10 cellular contexts compared by ENCODE assay signal in the genomic region with DNA sequence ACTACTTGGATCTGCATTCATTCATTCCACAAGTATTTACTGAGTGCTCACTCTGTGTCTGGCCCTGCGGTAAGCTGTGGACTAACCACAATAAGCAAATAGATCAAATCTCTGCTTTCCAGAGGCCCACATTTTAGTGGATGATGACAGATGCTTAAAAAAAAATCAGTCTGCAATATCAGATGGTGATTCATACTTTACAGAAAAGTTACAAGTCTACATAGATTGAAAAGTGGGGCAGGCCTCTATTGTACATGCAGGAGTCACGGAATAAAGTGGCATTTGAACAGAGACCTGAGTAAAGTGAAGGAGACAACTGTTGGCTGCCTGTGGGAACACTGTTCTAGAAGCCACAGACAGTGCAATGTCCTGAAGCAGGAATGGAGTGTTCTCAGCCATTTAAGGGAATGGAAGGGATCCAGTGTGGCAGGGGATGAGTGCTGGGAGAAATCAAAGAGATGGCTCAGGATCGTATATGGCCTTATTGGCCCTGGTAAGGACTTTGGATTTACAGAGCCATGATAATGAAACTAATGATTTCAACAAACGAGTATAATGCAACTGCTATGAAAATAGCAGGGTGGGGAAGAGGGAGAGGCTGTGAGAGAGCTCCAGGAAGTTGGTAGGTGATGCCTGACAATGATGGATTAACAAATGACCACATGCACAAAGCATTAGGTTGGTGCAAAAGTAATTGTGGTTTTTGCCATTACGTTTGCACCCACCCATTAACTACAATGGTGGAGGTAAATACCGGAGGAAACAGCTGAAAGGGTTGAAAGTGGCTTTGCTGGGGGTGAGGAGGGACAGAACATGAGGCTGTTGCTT. TPM values are rescaled to one million over a fixed set of nuclear protein-coding genes. Genes with fewer than 3 reads are reported as not detected.
A peak's percentile ranks its signal among the peaks of the same experiment; 100 is the strongest.
DNase-seq lines count a peak whose midpoint lies in the region; ATAC-seq, FAIRE-seq and TF ChIP-seq lines count a peak whose summit lies in the region.
"Had no signal": no experiment of that assay in that cellular context is flagged by ENCODE, and none has a peak within 500 bp of the region (broad histone marks: within the 10 kb centered on the region; RNA-seq: fewer than 3 reads in every experiment).

No MANE protein-coding gene starts in this region.

- intact Hi-C loops in pancreas (cut with DNase I), result no loop called here

- H3K9me3 Mint-ChIP-seq in stimulated activated memory B cell treated with anti-CD40 and anti-IgM and Interleukin-4, amounts not matched to agents 10 μg/mL and 1 μg/mL and 100 μg/mL, for 72 hours, result no peaks in the 10 kb centered on the region

- peaks cover 31% of the 10 kb centered on the region for H3K27me3 Mint-ChIP-seq in stimulated activated memory B cell treated with anti-CD40 and anti-IgM and Interleukin-4, amounts not matched to agents 10 μg/mL and 1 μg/mL and 100 μg/mL, for 72 hours

- no peaks in the 10 kb centered on the region for H3K36me3 ChIP-seq in pancreas
- H3K36me3 ChIP-seq: BLaER1 treated with 17β-estradiol and CSF1 and Interleukin-3, amounts not matched to agents 10 nM and 100 nM had no signal

- no peak overlapping the region for H3K27ac Mint-ChIP-seq in stimulated activated memory B cell treated with anti-CD40 and anti-IgM and Interleukin-4, amounts not matched to agents 10 μg/mL and 1 μg/mL and 100 μg/mL, for 72 hours

- H3K36me3 Mint-ChIP-seq in stimulated activated memory B cell treated with anti-CD40 and anti-IgM and Interleukin-4, amounts not matched to agents 10 μg/mL and 1 μg/mL and 100 μg/mL, for 72 hours, result no peaks in the 10 kb centered on the region

- no peaks in the 10 kb centered on the region for H3K27me3 ChIP-seq in pancreas
- H3K27me3 ChIP-seq: BLaER1 treated with 17β-estradiol and CSF1 and Interleukin-3, amounts not matched to agents 10 nM and 100 nM had no signal

- ATAC-seq in pancreas (peak in 3 of 4 donors; percentile 85 to 87 (median 86)), HG02642 (IDR thresholded peaks at IDR 0.05; ENCODE audit: poor library complexity, unreplicated experiment) (no peak)
- ATAC-seq in stimulated activated memory B cell treated with anti-CD40 and anti-IgM and Interleukin-4, amounts not matched to agents 10 μg/mL and 1 μg/mL and 100 μg/mL, for 72 hours, result no peak

- DNase-seq in NCI-H2196 (lab: John Stamatoyannopoulos, UW; ENCODE audit: unreplicated experiment) (peak; percentile 37), NCI-H2196 treated with DMSO at 0.1 percent for 48 hours (lab: John Stamatoyannopoulos, UW; ENCODE audit: unreplicated experiment) (no peak), NCI-H2081 treated with DMSO at 0.1 percent for 48 hours (lab: John Stamatoyannopoulos, UW) (peak; percentile 50), brain pericyte (ENCODE audit: low read depth, low spot score) (peak; percentile 25), pancreas (no peak), GDM1 (lab: John Stamatoyannopoulos, UW) (no peak)

- peaks cover 7% of the 10 kb centered on the region for H3K4me1 Mint-ChIP-seq in stimulated activated memory B cell treated with anti-CD40 and anti-IgM and Interleukin-4, amounts not matched to agents 10 μg/mL and 1 μg/mL and 100 μg/mL, for 72 hours

- WGBS in pancreas, 2 donors, result 52 to 64% methylated on average over 6 of the region's 6 CpGs

- H3K9me3 ChIP-seq in pancreas, result no peaks in the 10 kb centered on the region

- H3K4me3 ChIP-seq in pancreas, result no peak overlapping the region
- H3K4me3 ChIP-seq: BLaER1 treated with 17β-estradiol and CSF1 and Interleukin-3, amounts not matched to agents 10 nM and 100 nM had no signal

- H3K4me3 Mint-ChIP-seq in stimulated activated memory B cell treated with anti-CD40 and anti-IgM and Interleukin-4, amounts not matched to agents 10 μg/mL and 1 μg/mL and 100 μg/mL, for 72 hours, result no peak overlapping the region

- no peak for TF ChIP-seq CTCF in pancreas (IDR thresholded peaks at IDR 0.05)

- no peaks in the 10 kb centered on the region for H3K4me1 ChIP-seq in pancreas
- H3K4me1 ChIP-seq: BLaER1 treated with 17β-estradiol and CSF1 and Interleukin-3, amounts not matched to agents 10 nM and 100 nM had no signal

- FAIRE-seq in pancreas (lab: Jason Lieb, UNC), result no peak

- H3K27ac ChIP-seq in pancreas, result peak overlapping the region in 3 of 4 donors; percentile 5 to 68 (median 60)
- H3K27ac ChIP-seq: BLaER1 treated with 17β-estradiol and CSF1 and Interleukin-3, amounts not matched to agents 10 nM and 100 nM had no signal

RNA-seq across cellular contexts. Expression of a gene that starts 31.1 kb away (rescaled TPM):
- 1 to 10 TPM in 5 of 6 donors, under 1 TPM in 1; 0.51 to 3.1 (median 1.6) TPM for total RNA-seq in pancreas
- 1 to 10 TPM in 1 of 2 donors, under 1 TPM in 1; 0.72 to 2.5 TPM for polyA plus RNA-seq in pancreas
- total RNA-seq: SK-MEL-5 had no signal

RNA-seq across cellular contexts. Expression of a gene that starts 48.7 kb away (rescaled TPM):
- total RNA-seq in pancreas, result 10 to 100 TPM; 11.0 to 18.3 (median 12.6) TPM
- 10 to 100 TPM; 12.6 to 13.2 TPM for polyA plus RNA-seq in pancreas

Comparison
In these comparisons a context has a peak if more than half of its experiments do, and no peak if none do; other contexts are left out.
1. DNase-seq: peak in NCI-H2196 (single experiment), NCI-H2081 treated with DMSO at 0.1 percent for 48 hours (single experiment) and brain pericyte (single experiment); none in NCI-H2196 treated with DMSO at 0.1 percent for 48 hours (single experiment), pancreas (0 of 6) and GDM1 (single experiment).
2. ATAC-seq: peak in pancreas (3 of 4); none in HG02642 (single experiment) and stimulated activated memory B cell treated with anti-CD40 and anti-IgM and Interleukin-4, amounts not matched to agents 10 μg/mL and 1 μg/mL and 100 μg/mL, for 72 hours (single experiment).